1 cellular context compared by ENCODE assay signal in the genomic region with DNA sequence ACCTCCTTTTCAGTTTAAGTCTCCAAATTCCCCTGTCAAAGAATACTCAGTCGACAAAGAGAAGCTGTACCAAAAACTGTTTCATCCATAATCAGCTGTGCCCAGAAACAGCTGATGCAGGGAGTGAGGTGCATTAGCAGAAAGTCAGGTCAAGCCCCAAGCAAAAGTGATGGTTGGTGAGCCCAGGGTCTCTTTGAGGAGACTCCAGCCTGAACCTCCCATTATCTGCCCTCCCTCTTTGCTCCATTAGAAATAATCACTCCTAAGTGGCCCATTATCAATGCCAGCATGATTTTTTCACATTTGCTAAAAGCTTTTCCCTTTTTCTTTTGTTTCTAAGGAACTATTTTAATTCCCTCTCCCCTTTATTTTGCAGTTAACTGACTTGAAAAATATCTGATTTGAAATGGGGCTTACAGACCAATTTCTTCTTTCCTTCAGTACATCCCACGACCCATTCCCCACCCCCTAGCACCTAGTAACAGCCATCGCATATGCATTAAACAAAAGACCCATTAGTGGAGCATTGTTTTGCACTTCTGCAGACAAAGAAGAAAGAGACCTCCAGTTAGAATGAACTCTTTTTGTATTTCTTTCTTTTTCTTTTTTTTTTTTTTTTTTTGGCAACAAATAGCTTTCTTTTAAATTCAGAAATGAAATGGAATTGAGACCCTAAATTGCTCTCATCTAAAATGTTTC.
TF ChIP-seq lines count a peak whose summit lies in the region.

No MANE protein-coding gene starts in this region.

TF ChIP-seq in H1, 55 proteins besides CTCF, POLR2A, EP300 and RAD21 (continued from another document):
- TF ChIP-seq, protein P1, sequence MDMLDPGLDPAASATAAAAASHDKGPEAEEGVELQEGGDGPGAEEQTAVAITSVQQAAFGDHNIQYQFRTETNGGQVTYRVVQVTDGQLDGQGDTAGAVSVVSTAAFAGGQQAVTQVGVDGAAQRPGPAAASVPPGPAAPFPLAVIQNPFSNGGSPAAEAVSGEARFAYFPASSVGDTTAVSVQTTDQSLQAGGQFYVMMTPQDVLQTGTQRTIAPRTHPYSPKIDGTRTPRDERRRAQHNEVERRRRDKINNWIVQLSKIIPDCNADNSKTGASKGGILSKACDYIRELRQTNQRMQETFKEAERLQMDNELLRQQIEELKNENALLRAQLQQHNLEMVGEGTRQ (IDR thresholded peaks at IDR 0.05; ENCODE audit: low read length), result no peak
- TF ChIP-seq, protein P2, sequence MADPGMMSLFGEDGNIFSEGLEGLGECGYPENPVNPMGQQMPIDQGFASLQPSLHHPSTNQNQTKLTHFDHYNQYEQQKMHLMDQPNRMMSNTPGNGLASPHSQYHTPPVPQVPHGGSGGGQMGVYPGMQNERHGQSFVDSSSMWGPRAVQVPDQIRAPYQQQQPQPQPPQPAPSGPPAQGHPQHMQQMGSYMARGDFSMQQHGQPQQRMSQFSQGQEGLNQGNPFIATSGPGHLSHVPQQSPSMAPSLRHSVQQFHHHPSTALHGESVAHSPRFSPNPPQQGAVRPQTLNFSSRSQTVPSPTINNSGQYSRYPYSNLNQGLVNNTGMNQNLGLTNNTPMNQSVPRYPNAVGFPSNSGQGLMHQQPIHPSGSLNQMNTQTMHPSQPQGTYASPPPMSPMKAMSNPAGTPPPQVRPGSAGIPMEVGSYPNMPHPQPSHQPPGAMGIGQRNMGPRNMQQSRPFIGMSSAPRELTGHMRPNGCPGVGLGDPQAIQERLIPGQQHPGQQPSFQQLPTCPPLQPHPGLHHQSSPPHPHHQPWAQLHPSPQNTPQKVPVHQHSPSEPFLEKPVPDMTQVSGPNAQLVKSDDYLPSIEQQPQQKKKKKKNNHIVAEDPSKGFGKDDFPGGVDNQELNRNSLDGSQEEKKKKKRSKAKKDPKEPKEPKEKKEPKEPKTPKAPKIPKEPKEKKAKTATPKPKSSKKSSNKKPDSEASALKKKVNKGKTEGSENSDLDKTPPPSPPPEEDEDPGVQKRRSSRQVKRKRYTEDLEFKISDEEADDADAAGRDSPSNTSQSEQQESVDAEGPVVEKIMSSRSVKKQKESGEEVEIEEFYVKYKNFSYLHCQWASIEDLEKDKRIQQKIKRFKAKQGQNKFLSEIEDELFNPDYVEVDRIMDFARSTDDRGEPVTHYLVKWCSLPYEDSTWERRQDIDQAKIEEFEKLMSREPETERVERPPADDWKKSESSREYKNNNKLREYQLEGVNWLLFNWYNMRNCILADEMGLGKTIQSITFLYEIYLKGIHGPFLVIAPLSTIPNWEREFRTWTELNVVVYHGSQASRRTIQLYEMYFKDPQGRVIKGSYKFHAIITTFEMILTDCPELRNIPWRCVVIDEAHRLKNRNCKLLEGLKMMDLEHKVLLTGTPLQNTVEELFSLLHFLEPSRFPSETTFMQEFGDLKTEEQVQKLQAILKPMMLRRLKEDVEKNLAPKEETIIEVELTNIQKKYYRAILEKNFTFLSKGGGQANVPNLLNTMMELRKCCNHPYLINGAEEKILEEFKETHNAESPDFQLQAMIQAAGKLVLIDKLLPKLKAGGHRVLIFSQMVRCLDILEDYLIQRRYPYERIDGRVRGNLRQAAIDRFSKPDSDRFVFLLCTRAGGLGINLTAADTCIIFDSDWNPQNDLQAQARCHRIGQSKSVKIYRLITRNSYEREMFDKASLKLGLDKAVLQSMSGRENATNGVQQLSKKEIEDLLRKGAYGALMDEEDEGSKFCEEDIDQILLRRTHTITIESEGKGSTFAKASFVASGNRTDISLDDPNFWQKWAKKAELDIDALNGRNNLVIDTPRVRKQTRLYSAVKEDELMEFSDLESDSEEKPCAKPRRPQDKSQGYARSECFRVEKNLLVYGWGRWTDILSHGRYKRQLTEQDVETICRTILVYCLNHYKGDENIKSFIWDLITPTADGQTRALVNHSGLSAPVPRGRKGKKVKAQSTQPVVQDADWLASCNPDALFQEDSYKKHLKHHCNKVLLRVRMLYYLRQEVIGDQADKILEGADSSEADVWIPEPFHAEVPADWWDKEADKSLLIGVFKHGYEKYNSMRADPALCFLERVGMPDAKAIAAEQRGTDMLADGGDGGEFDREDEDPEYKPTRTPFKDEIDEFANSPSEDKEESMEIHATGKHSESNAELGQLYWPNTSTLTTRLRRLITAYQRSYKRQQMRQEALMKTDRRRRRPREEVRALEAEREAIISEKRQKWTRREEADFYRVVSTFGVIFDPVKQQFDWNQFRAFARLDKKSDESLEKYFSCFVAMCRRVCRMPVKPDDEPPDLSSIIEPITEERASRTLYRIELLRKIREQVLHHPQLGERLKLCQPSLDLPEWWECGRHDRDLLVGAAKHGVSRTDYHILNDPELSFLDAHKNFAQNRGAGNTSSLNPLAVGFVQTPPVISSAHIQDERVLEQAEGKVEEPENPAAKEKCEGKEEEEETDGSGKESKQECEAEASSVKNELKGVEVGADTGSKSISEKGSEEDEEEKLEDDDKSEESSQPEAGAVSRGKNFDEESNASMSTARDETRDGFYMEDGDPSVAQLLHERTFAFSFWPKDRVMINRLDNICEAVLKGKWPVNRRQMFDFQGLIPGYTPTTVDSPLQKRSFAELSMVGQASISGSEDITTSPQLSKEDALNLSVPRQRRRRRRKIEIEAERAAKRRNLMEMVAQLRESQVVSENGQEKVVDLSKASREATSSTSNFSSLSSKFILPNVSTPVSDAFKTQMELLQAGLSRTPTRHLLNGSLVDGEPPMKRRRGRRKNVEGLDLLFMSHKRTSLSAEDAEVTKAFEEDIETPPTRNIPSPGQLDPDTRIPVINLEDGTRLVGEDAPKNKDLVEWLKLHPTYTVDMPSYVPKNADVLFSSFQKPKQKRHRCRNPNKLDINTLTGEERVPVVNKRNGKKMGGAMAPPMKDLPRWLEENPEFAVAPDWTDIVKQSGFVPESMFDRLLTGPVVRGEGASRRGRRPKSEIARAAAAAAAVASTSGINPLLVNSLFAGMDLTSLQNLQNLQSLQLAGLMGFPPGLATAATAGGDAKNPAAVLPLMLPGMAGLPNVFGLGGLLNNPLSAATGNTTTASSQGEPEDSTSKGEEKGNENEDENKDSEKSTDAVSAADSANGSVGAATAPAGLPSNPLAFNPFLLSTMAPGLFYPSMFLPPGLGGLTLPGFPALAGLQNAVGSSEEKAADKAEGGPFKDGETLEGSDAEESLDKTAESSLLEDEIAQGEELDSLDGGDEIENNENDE (IDR thresholded peaks at IDR 0.05; ENCODE audit: insufficient replicate concordance, low read length), result peak; percentile 71
- TF ChIP-seq GTF2F1 (IDR thresholded peaks at IDR 0.05; ENCODE audit: borderline replicate concordance, low read depth, low read length) (no peak), SP1 (IDR thresholded peaks at IDR 0.05; ENCODE audit: low read depth, low read length) (no peak), GABPA (IDR thresholded peaks at IDR 0.05; ENCODE audit: borderline replicate concordance, insufficient read depth, low read length) (no peak), TBP (IDR thresholded peaks at IDR 0.05; ENCODE audit: low read depth, low read length) (no peak)
TF ChIP-seq in H1: peak in this region for 2.
